In genomic region chr12:49706351-49707126, GRCh38 we compare ENCODE assay signal across 8 cellular contexts. TPM values are rescaled to one million over a fixed set of nuclear protein-coding genes. Genes with fewer than 3 reads are reported as not detected.
A peak's percentile ranks its signal among the peaks of the same experiment; 100 is the strongest.
DNase-seq lines count a peak whose midpoint lies in the region; TF ChIP-seq lines count a peak whose summit lies in the region.

No MANE protein-coding gene starts in this region.

- H3K36me3 ChIP-seq in H7 (replicated peaks; ENCODE audit: control insufficient read depth, insufficient read depth, low read length) = no peaks in the 10 kb centered on the region

- H3K4me1 Mint-ChIP-seq in glutamatergic neuron (ENCODE audit: low read depth, unreplicated experiment) = peaks cover 19% of the 10 kb centered on the region

- H3K27me3 Mint-ChIP-seq in glutamatergic neuron (ENCODE audit: unreplicated experiment) = peaks cover 20% of the 10 kb centered on the region

- TF ChIP-seq POLR2A in NB4 (IDR thresholded peaks at IDR 0.05; ENCODE audit: extremely low read depth, insufficient read length) = no peak

- peak overlapping the region; percentile 57 for H3K27ac Mint-ChIP-seq in glutamatergic neuron (ENCODE audit: unreplicated experiment)

- H3K4me3 ChIP-seq in H7 (ENCODE audit: insufficient read depth, low read depth, low read length) (peak overlapping the region; percentile 91), NB4 (ENCODE audit: low read depth, low read length) (peak overlapping the region; percentile 55)

- peak overlapping the region; percentile 90 for H3K4me3 Mint-ChIP-seq in glutamatergic neuron (ENCODE audit: unreplicated experiment)

- peaks cover 11% of the 10 kb centered on the region for H3K9me3 Mint-ChIP-seq in glutamatergic neuron (ENCODE audit: unreplicated experiment)

- peak; percentile 55 for DNase-seq in ELR (ENCODE audit: low read depth)
- peak; percentile 83 for DNase-seq in H7
- peak; percentile 36 for DNase-seq in NB4 (ENCODE audit: low read depth)
- peak; percentile 2 for DNase-seq in activated effector memory CD4-positive, alpha-beta T cell treated with Interleukin-2 at 50 U/mL for 16 hours
- peak; percentile 40 for DNase-seq in glutamatergic neuron
- peak in 38 of 56 donors; percentile 11 to 71 (median 38) for DNase-seq in nucleus accumbens (lab: John Stamatoyannopoulos, UW)
- DNase-seq in NCI-H1105 (lab: John Stamatoyannopoulos, UW) = no peak
- DNase-seq in LoVo (ENCODE audit: low spot score) = no peak

- no peak for TF ChIP-seq CTCF in NB4 (IDR thresholded peaks at IDR 0.05; ENCODE audit: low read depth, low read length)
- no peak for TF ChIP-seq CTCF in glutamatergic neuron (IDR thresholded peaks at IDR 0.05; ENCODE audit: partially characterized antibody, unreplicated experiment)

- no peaks in the 10 kb centered on the region for H3K36me3 Mint-ChIP-seq in glutamatergic neuron (ENCODE audit: unreplicated experiment)

- peaks cover 14% of the 10 kb centered on the region for H3K27me3 ChIP-seq in H7 (ENCODE audit: control insufficient read depth, insufficient read depth, low read length)

RNA-seq across cellular contexts. Expression of gene FMNL3, which starts 0.7 kb away (rescaled TPM):
- total RNA-seq in H7 (2014; rRNA removed; shearing (Covaris generic)) = 16.0 and 19.4 TPM in 2 replicates
- 13.7 TPM for total RNA-seq in glutamatergic neuron (ENCODE audit: unreplicated experiment)

RNA-seq across cellular contexts. Expression of gene TMBIM6, which starts 34.8 kb away (rescaled TPM):
- total RNA-seq in H7 (2014; rRNA removed; shearing (Covaris generic)) = 385 and 401 TPM in 2 replicates
- total RNA-seq in glutamatergic neuron (ENCODE audit: unreplicated experiment) = 278 TPM

Comparison
In these comparisons a context has a peak if more than half of its experiments do, and no peak if none do; other contexts are left out.
1. DNase-seq: peak in ELR (single experiment), H7 (single experiment), NB4 (single experiment), activated effector memory CD4-positive, alpha-beta T cell treated with Interleukin-2 at 50 U/mL for 16 hours (single experiment), glutamatergic neuron (single experiment) and nucleus accumbens (38 of 56); none in NCI-H1105 (single experiment) and LoVo (single experiment).